20 cellular contexts compared by ENCODE assay signal in genomic region chr3:47974974-47975470, GRCh38.
"Had no signal": no experiment of that assay in that cellular context is flagged by ENCODE, and none has a peak within 500 bp of the region (broad histone marks: within the 10 kb centered on the region; RNA-seq: fewer than 3 reads in every experiment).

No MANE protein-coding gene starts in this region.

- H3K27ac ChIP-seq: cardiac muscle cell, gastrocnemius medialis, suprapubic skin, transverse colon, uterus had no signal

- H3K4me3 Mint-ChIP-seq: activated naive CD8-positive, alpha-beta T cell; activated T-helper 1 cell treated with anti-CD3 and anti-CD28 coated beads, Interleukin-12 subunit alpha, Interleukin-12 subunit beta, Interleukin-2, Interleukin-4 antibody, amounts not matched to agents 30 ng/mL and 10 ng/mL and 1 ng/mL, durations not matched to agents 14 hours and 24 hours and 36 hours; nephron progenitor cell; stimulated activated naive CD8-positive, alpha-beta T cell treated with anti-CD3 and anti-CD28 coated beads, Interleukin-15, amount 100 ng/mL, for 72 hours had no signal

- H3K27ac Mint-ChIP-seq: activated naive CD8-positive, alpha-beta T cell; activated T-helper 1 cell treated with anti-CD3 and anti-CD28 coated beads, Interleukin-12 subunit alpha, Interleukin-12 subunit beta, Interleukin-2, Interleukin-4 antibody, amounts not matched to agents 30 ng/mL and 10 ng/mL and 1 ng/mL, durations not matched to agents 14 hours and 24 hours and 36 hours; nephron progenitor cell; stimulated activated naive CD8-positive, alpha-beta T cell treated with anti-CD3 and anti-CD28 coated beads, Interleukin-15, amount 100 ng/mL, for 72 hours had no signal

- H3K27me3 ChIP-seq: cardiac muscle cell, dorsolateral prefrontal cortex, gastrocnemius medialis, suprapubic skin, transverse colon, uterus had no signal

- FAIRE-seq: kidney had no signal

- H3K4me3 ChIP-seq: cardiac muscle cell, dorsolateral prefrontal cortex, gastrocnemius medialis, lung, suprapubic skin, transverse colon, uterus had no signal

- DNase-seq: activated CD4-positive, alpha-beta T cell treated with anti-CD3 and anti-CD28 coated beads, Interleukin-2, amount 50 U/mL, for 1 hour; activated gamma-delta T cell treated with Interleukin-2 at 50 U/mL for 16 hours; dorsolateral prefrontal cortex; gastrocnemius medialis; head of caudate nucleus; kidney; midbrain; nephron progenitor cell; nucleus accumbens; posterior cingulate gyrus; stimulated activated naive CD8-positive, alpha-beta T cell treated with anti-CD3 and anti-CD28 coated beads, Interleukin-15, amount 100 ng/mL, for 72 hours; T-helper 1 cell; T-helper 9 cell; transverse colon; uterus had no signal

- H3K9me3 ChIP-seq: gastrocnemius medialis, suprapubic skin, transverse colon, uterus had no signal

- H3K9me3 Mint-ChIP-seq: activated T-helper 1 cell treated with anti-CD3 and anti-CD28 coated beads, Interleukin-12 subunit alpha, Interleukin-12 subunit beta, Interleukin-2, Interleukin-4 antibody, amounts not matched to agents 30 ng/mL and 10 ng/mL and 1 ng/mL, durations not matched to agents 14 hours and 24 hours and 36 hours; nephron progenitor cell; stimulated activated naive CD8-positive, alpha-beta T cell treated with anti-CD3 and anti-CD28 coated beads, Interleukin-15, amount 100 ng/mL, for 72 hours had no signal

- H3K4me1 Mint-ChIP-seq: nephron progenitor cell; stimulated activated naive CD8-positive, alpha-beta T cell treated with anti-CD3 and anti-CD28 coated beads, Interleukin-15, amount 100 ng/mL, for 72 hours had no signal

- H3K36me3 ChIP-seq: transverse colon, uterus had no signal

- H3K4me1 ChIP-seq: suprapubic skin, uterus had no signal

- H3K27me3 Mint-ChIP-seq: activated naive CD8-positive, alpha-beta T cell; stimulated activated naive CD8-positive, alpha-beta T cell treated with anti-CD3 and anti-CD28 coated beads, Interleukin-15, amount 100 ng/mL, for 72 hours had no signal
